11 cellular contexts compared by ENCODE assay signal in genomic region chr14:36647417-36647826, GRCh38. TPM values are rescaled to one million over a fixed set of nuclear protein-coding genes. Genes with fewer than 3 reads are reported as not detected.
A peak's percentile ranks its signal among the peaks of the same experiment; 100 is the strongest.
DNase-seq lines count a peak whose midpoint lies in the region; ATAC-seq and TF ChIP-seq lines count a peak whose summit lies in the region.
"Had no signal": no experiment of that assay in that cellular context is flagged by ENCODE, and none has a peak within 500 bp of the region (broad histone marks: within the 10 kb centered on the region; RNA-seq: fewer than 3 reads in every experiment).

No MANE protein-coding gene starts in this region.

- H3K36me3 ChIP-seq in iPS-15b (ENCODE audit: control insufficient read depth, insufficient read depth, low read length), result no peaks in the 10 kb centered on the region

- H3K27me3 ChIP-seq in iPS-15b (ENCODE audit: control insufficient read depth, insufficient read depth, low read length), result peaks cover 99% of the 10 kb centered on the region

- no peak for TF ChIP-seq CTCF in AG10803 (conservative IDR thresholded peaks at IDR 0.05; ENCODE audit: low read length)
- TF ChIP-seq CTCF in VCaP (conservative IDR thresholded peaks at IDR 0.05), result no peak
- no peak for TF ChIP-seq CTCF in progenitor cell of endocrine pancreas (IDR thresholded peaks at IDR 0.05; ENCODE audit: unreplicated experiment)

- H3K4me3 ChIP-seq in AG10803 (ENCODE audit: low read length) (peak overlapping the region; percentile 59), iPS-15b (ENCODE audit: low read depth, low read length) (peak overlapping the region; percentile 50)

- peak overlapping the region; percentile 48; the same call in 1 of the 2 replicates for H3K27ac ChIP-seq in VCaP
- H3K27ac ChIP-seq: C4-2B had no signal

- no peaks in the 10 kb centered on the region for H3K9me3 ChIP-seq in iPS-15b (ENCODE audit: control insufficient read depth, insufficient read depth, low read length)

- no peaks in the 10 kb centered on the region for H3K9me3 Mint-ChIP-seq in progenitor cell of endocrine pancreas (ENCODE audit: low read depth)
- H3K9me3 Mint-ChIP-seq: central memory CD8-positive, alpha-beta T cell had no signal

- no peaks in the 10 kb centered on the region for H3K36me3 Mint-ChIP-seq in progenitor cell of endocrine pancreas (ENCODE audit: insufficient read depth)

- H3K27ac Mint-ChIP-seq in progenitor cell of endocrine pancreas, result no peak overlapping the region
- H3K27ac Mint-ChIP-seq: activated CD8-positive, alpha-beta memory T cell treated with anti-CD3 and anti-CD28 coated beads, Interleukin-2, amount 10 ng/mL, durations not matched to agents 7 days and 5 days had no signal

- H3K9ac ChIP-seq in iPS-15b (ENCODE audit: low read depth, low read length), result no peak overlapping the region

- H3K4me1 Mint-ChIP-seq in progenitor cell of endocrine pancreas (ENCODE audit: low read depth), result peaks cover 4% of the 10 kb centered on the region
- H3K4me1 Mint-ChIP-seq: activated CD8-positive, alpha-beta memory T cell treated with anti-CD3 and anti-CD28 coated beads, Interleukin-2, amount 10 ng/mL, durations not matched to agents 7 days and 5 days; central memory CD8-positive, alpha-beta T cell had no signal

- peaks cover 94% of the 10 kb centered on the region for H3K27me3 Mint-ChIP-seq in progenitor cell of endocrine pancreas

- no peak for ATAC-seq in stimulated activated naive CD8-positive, alpha-beta T cell treated with anti-CD3 and anti-CD28 coated beads, Interleukin-15, Interleukin-2, amounts not matched to agents 100 U/mL and 50 U/mL, for 24 hours
- ATAC-seq in GM18498 (IDR thresholded peaks at IDR 0.05; ENCODE audit: unreplicated experiment), result no peak
- ATAC-seq: activated CD8-positive, alpha-beta memory T cell treated with anti-CD3 and anti-CD28 coated beads, Interleukin-2, amount 10 ng/mL, durations not matched to agents 7 days and 5 days had no signal

- no peaks in the 10 kb centered on the region for H3K4me1 ChIP-seq in iPS-15b (ENCODE audit: control insufficient read depth, insufficient read depth, low read length)

- DNase-seq in AG10803 (ENCODE audit: low read depth) (no peak), progenitor cell of endocrine pancreas (ENCODE audit: low spot score, unreplicated experiment) (no peak), OCI-M2 (lab: John Stamatoyannopoulos, UW; ENCODE audit: unreplicated experiment) (no peak)
- DNase-seq in activated CD4-positive, alpha-beta T cell treated with anti-CD3 and anti-CD28 coated beads, Interleukin-2, amount 50 U/mL, for 4 hours, result no peak
- no peak for DNase-seq in stimulated activated naive CD8-positive, alpha-beta T cell treated with anti-CD3 and anti-CD28 coated beads, Interleukin-15, Interleukin-2, amounts not matched to agents 100 U/mL and 50 U/mL, for 24 hours
- DNase-seq: activated CD8-positive, alpha-beta memory T cell treated with anti-CD3 and anti-CD28 coated beads, Interleukin-2, amount 10 ng/mL, durations not matched to agents 7 days and 5 days had no signal

- H3K4me3 Mint-ChIP-seq in progenitor cell of endocrine pancreas (ENCODE audit: low read depth), result peak overlapping the region; percentile 72
- H3K4me3 Mint-ChIP-seq: activated CD8-positive, alpha-beta memory T cell treated with anti-CD3 and anti-CD28 coated beads, Interleukin-2, amount 10 ng/mL, durations not matched to agents 7 days and 5 days; central memory CD8-positive, alpha-beta T cell had no signal

RNA-seq across cellular contexts. Expression of gene PAX9, which starts 14.2 kb away (rescaled TPM):
- 0.77 and 1.3 TPM in 2 replicates for total RNA-seq in progenitor cell of endocrine pancreas
- total RNA-seq: activated CD8-positive, alpha-beta memory T cell treated with anti-CD3 and anti-CD28 coated beads, Interleukin-2, amount 10 ng/mL, durations not matched to agents 7 days and 5 days had no signal
